ENCODE assay signal across 16 cellular contexts in the genomic region with DNA sequence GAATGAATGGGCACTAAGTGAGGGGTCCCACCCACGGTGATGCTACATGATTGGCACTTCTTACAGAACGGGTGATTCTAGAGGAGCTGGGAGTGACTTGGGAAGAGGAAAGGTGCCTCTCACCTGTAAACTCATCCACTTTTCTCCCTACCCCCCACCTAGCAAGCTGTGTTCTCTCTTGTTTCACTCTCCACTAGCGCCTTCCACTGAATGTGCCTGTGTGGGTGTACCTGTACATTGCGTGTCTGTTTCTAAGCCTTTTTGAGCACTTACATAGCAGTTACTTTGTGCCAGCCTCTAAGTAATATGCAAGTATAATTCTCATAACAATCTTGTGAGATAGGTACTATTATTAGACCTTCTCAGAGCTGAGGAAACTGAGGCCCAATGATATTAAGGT.
DNase-seq lines count a peak whose midpoint lies in the region; ATAC-seq and TF ChIP-seq lines count a peak whose summit lies in the region.
"Had no signal": no experiment of that assay in that cellular context is flagged by ENCODE, and none has a peak within 500 bp of the region (broad histone marks: within the 10 kb centered on the region; RNA-seq: fewer than 3 reads in every experiment).

No MANE protein-coding gene starts in this region.

- no peak overlapping the region for H3K4me3 ChIP-seq in dorsolateral prefrontal cortex
- H3K4me3 ChIP-seq: GM12878, GM23248 had no signal

- TF ChIP-seq CTCF in dorsolateral prefrontal cortex (IDR thresholded peaks at IDR 0.05 in 54 of 56, conservative IDR thresholded peaks at IDR 0.05 in 2 of 56; ENCODE audit: low read depth in 1 of 56, partially characterized antibody in 56 of 56) = no peak

- H3K27ac ChIP-seq in dorsolateral prefrontal cortex (peak overlapping the region in 45 of 59 donors; percentile 6 to 81 (median 59)), temporal lobe (ENCODE audit: low read depth, low read length) (peak overlapping the region; percentile 7)
- H3K27ac ChIP-seq: GM23248 had no signal

- peak; percentile 8 for ATAC-seq in left ventricle myocardium superior
- ATAC-seq in Right ventricle myocardium superior (ENCODE audit: poor library complexity) = no peak
- ATAC-seq: GM12878 had no signal

- no peaks in the 10 kb centered on the region for H3K27me3 ChIP-seq in dorsolateral prefrontal cortex

- intact Hi-C loops in left ventricle myocardium superior (cut with micrococcal nuclease) = no loop called here
- intact Hi-C loops in Right ventricle myocardium superior (cut with DNase I) = no loop called here
- intact Hi-C loops in dorsolateral prefrontal cortex (cut with DNase I) = no loop called here

- no peak for DNase-seq in left ventricle myocardium superior
- no peak for DNase-seq in Right ventricle myocardium superior
- peak in 1 of 10 donors; percentile 55 for DNase-seq in dorsolateral prefrontal cortex
- no peak for DNase-seq in RPMI8226
- no peak for DNase-seq in cerebellar nuclear complex (lab: John Stamatoyannopoulos, UW)
- DNase-seq: C1 segment of cervical spinal cord; Calu3; CD4-positive, alpha-beta memory T cell; COR-L47; EL; GDM1; GM23248; H7; HCEC 1CT had no signal
